In genomic region chr2:28182348-28182747, GRCh38 we compare ENCODE assay signal across 37 cellular contexts.
"Had no signal": no experiment of that assay in that cellular context is flagged by ENCODE, and none has a peak within 500 bp of the region (broad histone marks: within the 10 kb centered on the region; RNA-seq: fewer than 3 reads in every experiment).

No MANE protein-coding gene starts in this region.

- H3K4me1 Mint-ChIP-seq: activated B cell treated with CpG ODN at 0.5 μM for 24 hours; activated naive CD8-positive, alpha-beta T cell treated with anti-CD3 and anti-CD28 coated beads for 36 hours had no signal

- ATAC-seq: activated CD8-positive, alpha-beta T cell treated with anti-CD3 and anti-CD28 coated beads for 36 hours; activated naive CD4-positive, alpha-beta T cell treated with anti-CD3 and anti-CD28 coated beads, Interleukin-2, amount 50 U/mL, for 72 hours; activated T-cell treated with anti-CD3 and anti-CD28 coated beads, Interleukin-2, amount 50 U/mL, for 4 hours; activated T-cell treated with anti-CD3 and anti-CD28 coated beads, Interleukin-2, amount 50 U/mL, for 72 hours; activated T-helper 17 cell treated with anti-CD3 and anti-CD28 coated beads, Interleukin-2, amount 50 U/mL, for 72 hours; body of pancreas had no signal

- H3K36me3 ChIP-seq: adrenal gland, brain microvascular endothelial cell, breast epithelium had no signal

- H3K27ac ChIP-seq: adrenal gland, body of pancreas, brain microvascular endothelial cell, breast epithelium, VCaP had no signal

- H3K4me3 Mint-ChIP-seq: activated B cell treated with CpG ODN at 0.5 μM for 24 hours; activated CD4-positive, alpha-beta memory T cell treated with anti-CD3 and anti-CD28 coated beads for 36 hours; activated CD4-positive, alpha-beta T cell treated with anti-CD3 and anti-CD28 coated beads, Interleukin-2, amount 10 ng/mL, durations not matched to agents 24 days and 14 days; activated CD8-positive, alpha-beta T cell treated with anti-CD3 and anti-CD28 coated beads for 36 hours; activated naive CD4-positive, alpha-beta T cell treated with anti-CD3 and anti-CD28 coated beads for 36 hours; activated naive CD8-positive, alpha-beta T cell treated with anti-CD3 and anti-CD28 coated beads for 36 hours; activated T-cell treated with anti-CD3 and anti-CD28 coated beads, Interleukin-2, amount 50 U/mL, for 4 hours; activated T-cell treated with anti-CD3 and anti-CD28 coated beads, Interleukin-2, amount 50 U/mL, for 72 hours; activated T-helper 1 cell treated with anti-CD3 and anti-CD28 coated beads, Interleukin-12 subunit alpha, Interleukin-12 subunit beta, Interleukin-2, Interleukin-4 antibody, amounts not matched to agents 30 ng/mL and 10 ng/mL and 1 ng/mL, durations not matched to agents 14 hours and 24 hours and 36 hours; activated T-helper 17 cell treated with anti-CD3 and anti-CD28 coated beads, Interleukin-2, amount 50 U/mL, for 72 hours; T-helper 1 cell treated with Interleukin-12 subunit alpha and Interleukin-12 subunit beta and Interleukin-4 antibody, amounts not matched to agents 30 μg/mL and 1 μg/mL, for 36 hours; T-helper 2 cell treated with Interferon-gamma antibody and Interleukin-4, amounts not matched to agents 5 μg/mL and 100 μg/mL, for 36 hours had no signal

- FAIRE-seq: astrocyte, TTC549 had no signal

- H3K4me3 ChIP-seq: adrenal gland, body of pancreas, breast epithelium had no signal

- H3K9me3 Mint-ChIP-seq: activated T-helper 17 cell treated with anti-CD3 and anti-CD28 coated beads, Interleukin-2, amount 50 U/mL, for 72 hours had no signal

- H3K27ac Mint-ChIP-seq: activated B cell treated with CpG ODN at 0.5 μM for 24 hours; activated CD4-positive, alpha-beta memory T cell treated with anti-CD3 and anti-CD28 coated beads for 36 hours; activated CD4-positive, alpha-beta T cell treated with anti-CD3 and anti-CD28 coated beads, Interleukin-2, amount 10 ng/mL, durations not matched to agents 24 days and 14 days; activated CD8-positive, alpha-beta T cell treated with anti-CD3 and anti-CD28 coated beads for 36 hours; activated naive CD4-positive, alpha-beta T cell treated with anti-CD3 and anti-CD28 coated beads for 36 hours; activated naive CD4-positive, alpha-beta T cell treated with anti-CD3 and anti-CD28 coated beads, Interleukin-2, amount 50 U/mL, for 72 hours; activated naive CD8-positive, alpha-beta T cell treated with anti-CD3 and anti-CD28 coated beads for 36 hours; activated T-cell treated with anti-CD3 and anti-CD28 coated beads, Interleukin-2, amount 50 U/mL, for 72 hours; activated T-helper 1 cell treated with anti-CD3 and anti-CD28 coated beads, Interleukin-12 subunit alpha, Interleukin-12 subunit beta, Interleukin-2, Interleukin-4 antibody, amounts not matched to agents 30 ng/mL and 10 ng/mL and 1 ng/mL, durations not matched to agents 14 hours and 24 hours and 36 hours; activated T-helper 17 cell treated with anti-CD3 and anti-CD28 coated beads, Interleukin-2, amount 50 U/mL, for 72 hours; T-helper 1 cell treated with Interleukin-12 subunit alpha and Interleukin-12 subunit beta and Interleukin-4 antibody, amounts not matched to agents 30 μg/mL and 1 μg/mL, for 36 hours; T-helper 2 cell treated with Interferon-gamma antibody and Interleukin-4, amounts not matched to agents 5 μg/mL and 100 μg/mL, for 36 hours had no signal

- H3K27me3 ChIP-seq: adrenal gland, body of pancreas, brain microvascular endothelial cell, breast epithelium had no signal

- H3K9me3 ChIP-seq: adrenal gland, body of pancreas, breast epithelium had no signal

- DNase-seq: activated B cell treated with CpG ODN at 0.5 μM for 24 hours; activated CD4-positive, alpha-beta memory T cell treated with anti-CD3 and anti-CD28 coated beads for 36 hours; activated CD4-positive, alpha-beta T cell treated with anti-CD3 and anti-CD28 coated beads for 4 hours; activated CD4-positive, alpha-beta T cell treated with anti-CD3 and anti-CD28 coated beads, Interleukin-2, amount 10 ng/mL, durations not matched to agents 24 days and 14 days; activated CD4-positive, alpha-beta T cell treated with anti-CD3 and anti-CD28 coated beads, Interleukin-2, amount 50 U/mL, for 1 hour; activated CD4-positive, alpha-beta T cell treated with anti-CD3 and anti-CD28 coated beads, Interleukin-2, amount 50 U/mL, for 4 hours; activated CD4-positive, CD25-positive, alpha-beta regulatory T cell treated with anti-CD3 and anti-CD28 coated beads, Interleukin-2, amount 50 U/mL, for 72 hours; activated CD8-positive, alpha-beta memory T cell treated with anti-CD3 and anti-CD28 coated beads, Interleukin-2, amount 50 U/mL, for 4 hours; activated CD8-positive, alpha-beta T cell treated with anti-CD3 and anti-CD28 coated beads for 36 hours; activated effector memory CD4-positive, alpha-beta T cell treated with anti-CD3 and anti-CD28 coated beads, Interleukin-2, amount 50 U/mL, for 16 hours; activated gamma-delta T cell treated with Interleukin-2 at 50 U/mL for 16 hours; activated naive CD4-positive, alpha-beta T cell; activated naive CD4-positive, alpha-beta T cell treated with anti-CD3 and anti-CD28 coated beads for 36 hours; activated naive CD4-positive, alpha-beta T cell treated with anti-CD3 and anti-CD28 coated beads, Interleukin-2, amount 50 U/mL, for 16 hours; activated naive CD8-positive, alpha-beta T cell treated with anti-CD3 and anti-CD28 coated beads for 36 hours; activated T-cell treated with anti-CD3 and anti-CD28 coated beads for 4 hours; activated T-cell treated with anti-CD3 and anti-CD28 coated beads, Interleukin-2, amount 50 U/mL, for 1 hour; activated T-cell treated with anti-CD3 and anti-CD28 coated beads, Interleukin-2, amount 50 U/mL, for 4 hours; activated T-cell treated with anti-CD3 and anti-CD28 coated beads, Interleukin-2, amount 50 U/mL, for 72 hours; adrenal gland; amniotic stem cell; aorta; body of pancreas; brain microvascular endothelial cell; central memory CD4-positive, alpha-beta T cell; T-helper 1 cell; T-helper 2 cell; T-helper 9 cell had no signal

- H3K4me1 ChIP-seq: adrenal gland, body of pancreas, breast epithelium had no signal
